In genomic region chr4:155802573-155802972, GRCh38 we compare ENCODE assay signal across 1 cellular context.
TF ChIP-seq lines count a peak whose summit lies in the region.

No MANE protein-coding gene starts in this region.

TF ChIP-seq in IMR-90, 13 proteins besides CTCF, POLR2A, EP300 and RAD21:
- TF ChIP-seq FOS (IDR thresholded peaks at IDR 0.05; ENCODE audit: low read depth, low read length) (no peak), MAZ (IDR thresholded peaks at IDR 0.05; ENCODE audit: borderline replicate concordance, low read depth, low read length) (no peak), CHD1 (IDR thresholded peaks at IDR 0.05; ENCODE audit: low read depth, low read length) (no peak), SMC3 (IDR thresholded peaks at IDR 0.05; ENCODE audit: low read depth, low read length) (no peak), BHLHE40 (IDR thresholded peaks at IDR 0.05; ENCODE audit: low read depth, low read length) (no peak), NFE2L2 (IDR thresholded peaks at IDR 0.05; ENCODE audit: low read depth, low read length) (no peak), MXI1 (IDR thresholded peaks at IDR 0.05; ENCODE audit: borderline replicate concordance, low read depth, low read length) (no peak), RFX5 (IDR thresholded peaks at IDR 0.05; ENCODE audit: low read depth, low read length) (no peak), MAFK (IDR thresholded peaks at IDR 0.05; ENCODE audit: low read depth, low read length) (no peak)
- TF ChIP-seq, protein P1, sequence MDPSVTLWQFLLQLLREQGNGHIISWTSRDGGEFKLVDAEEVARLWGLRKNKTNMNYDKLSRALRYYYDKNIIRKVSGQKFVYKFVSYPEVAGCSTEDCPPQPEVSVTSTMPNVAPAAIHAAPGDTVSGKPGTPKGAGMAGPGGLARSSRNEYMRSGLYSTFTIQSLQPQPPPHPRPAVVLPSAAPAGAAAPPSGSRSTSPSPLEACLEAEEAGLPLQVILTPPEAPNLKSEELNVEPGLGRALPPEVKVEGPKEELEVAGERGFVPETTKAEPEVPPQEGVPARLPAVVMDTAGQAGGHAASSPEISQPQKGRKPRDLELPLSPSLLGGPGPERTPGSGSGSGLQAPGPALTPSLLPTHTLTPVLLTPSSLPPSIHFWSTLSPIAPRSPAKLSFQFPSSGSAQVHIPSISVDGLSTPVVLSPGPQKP (IDR thresholded peaks at IDR 0.05; ENCODE audit: borderline replicate concordance, low read depth, low read length) = no peak
